Comparison of ENCODE assay signal across 24 cellular contexts in the genomic region with DNA sequence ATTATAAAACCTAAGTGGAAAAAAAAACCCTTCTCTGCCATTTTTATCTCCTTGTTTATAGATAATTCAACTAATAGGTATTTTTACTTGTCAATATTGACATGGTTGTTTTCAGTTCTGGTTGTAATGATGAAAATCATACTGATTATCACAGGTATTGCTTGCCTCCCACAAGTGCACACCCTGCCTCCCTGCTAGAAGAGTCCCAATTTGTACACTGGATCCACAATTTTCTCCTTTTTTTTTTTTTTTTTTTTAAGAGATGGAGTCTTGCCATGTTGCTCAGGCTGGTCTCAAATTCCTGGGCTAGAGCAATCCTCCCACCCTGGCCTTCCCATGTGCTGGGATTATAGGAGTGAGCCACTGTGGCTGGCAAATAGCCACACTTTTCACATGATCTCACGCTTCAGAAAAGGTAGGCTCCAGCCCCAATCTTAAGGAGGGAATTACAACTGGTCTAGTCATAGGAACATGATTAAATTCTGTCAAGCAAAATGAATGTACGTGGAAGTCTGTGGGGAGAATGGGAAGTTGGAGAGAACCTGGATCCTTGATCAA. TPM values are rescaled to one million over a fixed set of nuclear protein-coding genes. Genes with fewer than 3 reads are reported as not detected.
A peak's percentile ranks its signal among the peaks of the same experiment; 100 is the strongest.
DNase-seq lines count a peak whose midpoint lies in the region; ATAC-seq, FAIRE-seq and TF ChIP-seq lines count a peak whose summit lies in the region.
"Had no signal": no experiment of that assay in that cellular context is flagged by ENCODE, and none has a peak within 500 bp of the region (broad histone marks: within the 10 kb centered on the region; RNA-seq: fewer than 3 reads in every experiment).

No MANE protein-coding gene starts in this region.

- in situ Hi-C loops in K562 (cut with MboI): no loop called here

- no peak overlapping the region for H3K4me2 ChIP-seq in K562 (ENCODE audit: insufficient read depth, low read length)

- H4K20me1 ChIP-seq in K562 (replicated peaks; ENCODE audit: control insufficient read depth, insufficient read depth, low read length): no peaks in the 10 kb centered on the region

- no peaks in the 10 kb centered on the region for H3K4me1 Mint-ChIP-seq in MCF 10A (ENCODE audit: insufficient read depth, unreplicated experiment)
- H3K4me1 Mint-ChIP-seq: CD14-positive monocyte, IgD-negative memory B cell had no signal

- H3K27ac ChIP-seq in K562 (ENCODE audit: extremely low read depth, low read depth, low read length): no peak overlapping the region
- H3K27ac ChIP-seq: pancreas, right lobe of liver had no signal

- no peaks in the 10 kb centered on the region for H3K27me3 ChIP-seq in K562 (ENCODE audit: control insufficient read depth in 2 of 2, insufficient read depth in 2 of 2, low read length in 2 of 2)
- H3K27me3 ChIP-seq: pancreas, right lobe of liver had no signal

- ATAC-seq in K562: no peak
- ATAC-seq: activated naive CD4-positive, alpha-beta T cell treated with anti-CD3 and anti-CD28 coated beads, Interleukin-2, amount 50 U/mL, for 72 hours; effector memory CD8-positive, alpha-beta T cell; pancreas; right lobe of liver had no signal

- 19% methylated on average over 2 of the region's 2 CpGs for WGBS in K562 (ENCODE audit: insufficient coverage, low coverage, missing lambda C conversion rate)

- BruUV-seq in K562 (replicated peaks; lab: Mats Ljungman, UMichigan) (no TSS peak), MCF 10A (replicated peaks; lab: Mats Ljungman, UMichigan) (no TSS peak)

- CTCF ChIA-PET in K562 (lab: Yijun Ruan, JAX; ENCODE audit: low intra/inter-chr PET ratio): no interaction called here
- CTCF ChIA-PET in MCF 10A (lab: Yijun Ruan, JAX): no interaction called here

- H3K27ac Mint-ChIP-seq in MCF 10A (ENCODE audit: low read depth, unreplicated experiment): no peak overlapping the region
- H3K27ac Mint-ChIP-seq: activated naive CD4-positive, alpha-beta T cell treated with anti-CD3 and anti-CD28 coated beads, Interleukin-2, amount 50 U/mL, for 72 hours; CD14-positive monocyte; effector memory CD8-positive, alpha-beta T cell; IgD-negative memory B cell had no signal

- POLR2A ChIA-PET in K562 (lab: Yijun Ruan, JAX): interaction anchor here (0.8 to 2.4 kb wide), 3 partner anchors 11 to 14 kb away, joined by 3 to 6 read pairs (median 4); a partner anchor contains a TSS
- POLR2A ChIA-PET in MCF 10A (lab: Yijun Ruan, JAX): no interaction called here

- peaks cover 31% of the 10 kb centered on the region for H3K27me3 Mint-ChIP-seq in MCF 10A (ENCODE audit: insufficient read depth, unreplicated experiment)

- TF ChIP-seq POLR2A in K562 (conservative IDR thresholded peaks at IDR 0.05): no peak

- H3K9me3 ChIP-seq in K562 (replicated peaks; ENCODE audit: control insufficient read depth, insufficient read depth, low read depth, low read length): no peaks in the 10 kb centered on the region
- H3K9me3 ChIP-seq: pancreas, right lobe of liver had no signal

- 0 out of 2 replicates have a peak overlapping the region, but pooled peaks have one; percentile 41 for H2AFZ ChIP-seq in K562 (ENCODE audit: low read depth, low read length)

- no peaks in the 10 kb centered on the region for H3K36me3 Mint-ChIP-seq in MCF 10A (ENCODE audit: insufficient read depth, unreplicated experiment)
- H3K36me3 Mint-ChIP-seq: CD14-positive monocyte, IgD-negative memory B cell had no signal

- FAIRE-seq in K562 (lab: Jason Lieb, UNC): no peak
- FAIRE-seq: H54 had no signal

- TF ChIP-seq CTCF in K562 (IDR thresholded peaks at IDR 0.05 in 2 of 3, conservative IDR thresholded peaks at IDR 0.05 in 1 of 3; ENCODE audit: insufficient read depth in 2 of 3, low read depth in 1 of 3, low read length in 3 of 3): no peak
- TF ChIP-seq CTCF in MCF 10A (IDR thresholded peaks at IDR 0.05; ENCODE audit: unreplicated experiment): no peak

- no peaks in the 10 kb centered on the region for H3K9me1 ChIP-seq in K562 (ENCODE audit: control insufficient read depth, insufficient read depth, low read length)

- H3K4me1 ChIP-seq in K562 (replicated peaks in 1 of 2; ENCODE audit: control insufficient read depth in 2 of 2, insufficient read depth in 2 of 2, low read length in 2 of 2): no peaks in the 10 kb centered on the region
- H3K4me1 ChIP-seq: pancreas, right lobe of liver had no signal

- intact Hi-C loops in K562 (cut with micrococcal nuclease): no loop called here
- intact Hi-C loops in MCF 10A (cut with micrococcal nuclease): no loop called here

- DNase-seq in NCI-H1092 treated with DMSO at 0.1 percent for 48 hours (lab: John Stamatoyannopoulos, UW): peak; percentile 61
- DNase-seq in NCI-H1092 (lab: John Stamatoyannopoulos, UW): no peak
- peak; percentile 67 for DNase-seq in NCI-H2029 treated with DMSO at 0.1 percent for 48 hours (lab: John Stamatoyannopoulos, UW)
- DNase-seq in K562 (ENCODE audit: extremely low read depth in 1 of 4, low spot score in 3 of 4): no peak
- DNase-seq in renal cortical epithelial cell (ENCODE audit: low read depth): peak; percentile 4
- DNase-seq in D341Med (ENCODE audit: low spot score): no peak
- DNase-seq in DMS114 treated with DMSO at 0.1 percent for 48 hours (lab: John Stamatoyannopoulos, UW; ENCODE audit: unreplicated experiment): no peak
- DNase-seq in MCF 10A (ENCODE audit: unreplicated experiment): no peak
- DNase-seq: 8988T; activated T-cell treated with anti-CD3 and anti-CD28 coated beads for 4 hours; aorta; Calu3; caudate nucleus; cortex of kidney; effector memory CD8-positive, alpha-beta T cell; foreskin melanocyte; pancreas; right lobe of liver; Right ventricle myocardium superior; stimulated activated naive CD4-positive, alpha-beta T cell treated with Interleukin-2 at 50 U/mL for 16 hours had no signal

- no peak overlapping the region for H3K4me3 ChIP-seq in K562
- H3K4me3 ChIP-seq: pancreas, right lobe of liver had no signal

- H3K9ac ChIP-seq in K562 (ENCODE audit: insufficient read depth in 1 of 2, low read depth in 2 of 2, low read length in 2 of 2): no peak overlapping the region

- no peaks in the 10 kb centered on the region for H3K9me3 Mint-ChIP-seq in MCF 10A (ENCODE audit: unreplicated experiment)
- H3K9me3 Mint-ChIP-seq: activated naive CD4-positive, alpha-beta T cell treated with anti-CD3 and anti-CD28 coated beads, Interleukin-2, amount 50 U/mL, for 72 hours; effector memory CD8-positive, alpha-beta T cell; IgD-negative memory B cell had no signal

- no peak overlapping the region for H3K4me3 Mint-ChIP-seq in MCF 10A (ENCODE audit: unreplicated experiment)
- H3K4me3 Mint-ChIP-seq: CD14-positive monocyte; effector memory CD8-positive, alpha-beta T cell; IgD-negative memory B cell had no signal

- TF ChIP-seq EP300 in K562 (IDR thresholded peaks at IDR 0.05; ENCODE audit: low read length): no peak

- no peaks in the 10 kb centered on the region for H3K79me2 ChIP-seq in K562 (ENCODE audit: control insufficient read depth, insufficient read depth, low read length)

- no peak for TF ChIP-seq RAD21 in K562 (CRISPR knock-in tag; conservative IDR thresholded peaks at IDR 0.05 in 1 of 2, IDR thresholded peaks at IDR 0.05 in 1 of 2)

- H3K36me3 ChIP-seq in K562 (ENCODE audit: control insufficient read depth, insufficient read depth, low read length): no peaks in the 10 kb centered on the region
- H3K36me3 ChIP-seq: pancreas, right lobe of liver had no signal

RNA-seq across cellular contexts. Expression of a gene that starts 12.3 kb away (rescaled TPM):
- 3.7 and 10.2 TPM in 2 replicates for total RNA-seq in K562 (2011; cell fraction: chromatin; rRNA removed; ENCODE audit: low replicate concordance)
- 4.9 and 5.0 TPM in 2 replicates for total RNA-seq in K562 (2011; cell fraction: nucleolus; rRNA removed)
- 8.4 and 14.4 TPM in 2 replicates for total RNA-seq in K562 (2011; cell fraction: nucleoplasm; rRNA removed)
- total RNA-seq in K562 (2014; rRNA removed) (4.8 and 6.9 TPM in 2 replicates), K562 (2014; rRNA removed; fragmentation: Illumina TruSeq; extraction: Trizol) (6.3 and 7.1 TPM in 2 replicates), K562 (2015; rRNA removed; fragmentation: Illumina TruSeq; extraction: Trizol) (9.1 and 10.2 TPM in 2 replicates), K562 (2021) (3.7 and 4.6 TPM in 2 replicates), renal cortical epithelial cell (0.35 and 0.75 TPM in 2 replicates), MCF 10A (2022) (0.79 and 1.3 TPM in 2 replicates)
- polyA plus RNA-seq in K562 (2011; rRNA removed) (11.8 and 12.6 TPM in 2 replicates), K562 (2014; fragmentation: Illumina TruSeq; extraction: Trizol) (6.0 and 6.2 TPM in 2 replicates), K562 (2014; fragmentation: Nextera tagmentation; extraction: Ambion mirVana) (1 to 10 TPM; 2.0 to 2.5 TPM), K562 (2014; rRNA removed) (7.2 and 12.8 TPM in 2 replicates)
- polyA plus RNA-seq in K562 (2011; cell fraction: cytosol; rRNA removed): 3.5 and 5.8 TPM in 2 replicates
- 5.3 and 6.8 TPM in 2 replicates for polyA plus RNA-seq in K562 (2011; cell fraction: nucleus; rRNA removed)
- polyA plus RNA-seq in K562 (2012): 4.2 and 7.7 TPM in 2 replicates
- 2.4 and 3.8 TPM in 2 replicates for polyA minus RNA-seq in K562 (2011; rRNA and poly(A)+ RNA removed)
- polyA minus RNA-seq in K562 (2011; cell fraction: cytosol; rRNA and poly(A)+ RNA removed): 0.64 and 0.95 TPM in 2 replicates
- 4.8 and 9.9 TPM in 2 replicates for polyA minus RNA-seq in K562 (2011; cell fraction: nucleus; rRNA and poly(A)+ RNA removed)

RNA-seq across cellular contexts. Expression of a gene that starts 12.4 kb away (rescaled TPM):
- total RNA-seq in K562 (2011; cell fraction: chromatin; rRNA removed; ENCODE audit: low replicate concordance): 44.9 and 104 TPM in 2 replicates
- total RNA-seq in K562 (2011; cell fraction: nucleolus; rRNA removed): 22.5 and 30.1 TPM in 2 replicates
- 54.3 and 84.0 TPM in 2 replicates for total RNA-seq in K562 (2011; cell fraction: nucleoplasm; rRNA removed)
- total RNA-seq in K562 (2014; rRNA removed): 14.5 and 20.9 TPM in 2 replicates
- total RNA-seq in K562 (2014; rRNA removed; fragmentation: Illumina TruSeq; extraction: Trizol): 26.1 and 27.0 TPM in 2 replicates
- total RNA-seq in K562 (2015; rRNA removed; fragmentation: Illumina TruSeq; extraction: Trizol): 22.2 and 25.6 TPM in 2 replicates
- 24.0 and 27.7 TPM in 2 replicates for total RNA-seq in K562 (2021)
- 48.1 and 55.2 TPM in 2 replicates for polyA plus RNA-seq in K562 (2011; rRNA removed)
- polyA plus RNA-seq in K562 (2011; cell fraction: cytosol; rRNA removed): 33.9 and 42.2 TPM in 2 replicates
- 106 and 128 TPM in 2 replicates for polyA plus RNA-seq in K562 (2011; cell fraction: nucleus; rRNA removed)
- 24.4 and 26.4 TPM in 2 replicates for polyA plus RNA-seq in K562 (2012)
- 20.4 and 21.2 TPM in 2 replicates for polyA plus RNA-seq in K562 (2014; fragmentation: Illumina TruSeq; extraction: Trizol)
- polyA plus RNA-seq in K562 (2014; fragmentation: Nextera tagmentation; extraction: Ambion mirVana): 10 to 100 TPM; 56.5 to 68.6 TPM
- 25.5 and 32.7 TPM in 2 replicates for polyA plus RNA-seq in K562 (2014; rRNA removed)
- 48.9 and 76.1 TPM in 2 replicates for polyA minus RNA-seq in K562 (2011; rRNA and poly(A)+ RNA removed)
- polyA minus RNA-seq in K562 (2011; cell fraction: cytosol; rRNA and poly(A)+ RNA removed): 10.2 and 17.9 TPM in 2 replicates
- 19.3 and 39.9 TPM in 2 replicates for polyA minus RNA-seq in K562 (2011; cell fraction: nucleus; rRNA and poly(A)+ RNA removed)
- 16.7 and 20.1 TPM in 2 replicates for total RNA-seq in renal cortical epithelial cell
- total RNA-seq in MCF 10A (2022): 42.8 and 51.7 TPM in 2 replicates

RNA-seq across cellular contexts. Expression of a gene that starts 14.8 kb away (rescaled TPM):
- 25.9 and 85.9 TPM in 2 replicates for total RNA-seq in K562 (2011; cell fraction: chromatin; rRNA removed; ENCODE audit: low replicate concordance)
- 15.2 and 18.6 TPM in 2 replicates for total RNA-seq in K562 (2011; cell fraction: nucleolus; rRNA removed)
- total RNA-seq in K562 (2011; cell fraction: nucleoplasm; rRNA removed): 37.9 and 64.3 TPM in 2 replicates
- total RNA-seq in K562 (2014; rRNA removed) (31.0 and 31.5 TPM in 2 replicates), K562 (2014; rRNA removed; fragmentation: Illumina TruSeq; extraction: Trizol) (47.2 and 51.7 TPM in 2 replicates), K562 (2015; rRNA removed; fragmentation: Illumina TruSeq; extraction: Trizol) (43.5 and 46.0 TPM in 2 replicates), K562 (2021) (55.3 and 55.5 TPM in 2 replicates), renal cortical epithelial cell (28.3 and 48.9 TPM in 2 replicates), MCF 10A (2022) (27.2 and 34.9 TPM in 2 replicates)
- polyA plus RNA-seq in K562 (2011; rRNA removed) (39.2 and 45.9 TPM in 2 replicates), K562 (2014; fragmentation: Illumina TruSeq; extraction: Trizol) (73.1 and 88.9 TPM in 2 replicates), K562 (2014; fragmentation: Nextera tagmentation; extraction: Ambion mirVana) (10 to 100 TPM; 23.9 to 24.0 TPM), K562 (2014; rRNA removed) (55.4 and 55.7 TPM in 2 replicates)
- 10.6 and 21.2 TPM in 2 replicates for polyA plus RNA-seq in K562 (2011; cell fraction: cytosol; rRNA removed)
- polyA plus RNA-seq in K562 (2011; cell fraction: nucleus; rRNA removed): 28.4 and 50.3 TPM in 2 replicates
- 57.5 and 65.6 TPM in 2 replicates for polyA plus RNA-seq in K562 (2012)
- 33.4 and 40.6 TPM in 2 replicates for polyA minus RNA-seq in K562 (2011; rRNA and poly(A)+ RNA removed)
- polyA minus RNA-seq in K562 (2011; cell fraction: cytosol; rRNA and poly(A)+ RNA removed): 16.5 and 19.0 TPM in 2 replicates
- polyA minus RNA-seq in K562 (2011; cell fraction: nucleus; rRNA and poly(A)+ RNA removed): 12.7 and 27.4 TPM in 2 replicates

RNA-seq across cellular contexts. Expression of a gene that starts 37.1 kb away (rescaled TPM):
- 17.5 and 28.0 TPM in 2 replicates for total RNA-seq in K562 (2011; cell fraction: chromatin; rRNA removed; ENCODE audit: low replicate concordance)
- 25.8 and 28.7 TPM in 2 replicates for total RNA-seq in K562 (2011; cell fraction: nucleolus; rRNA removed)
- total RNA-seq in K562 (2011; cell fraction: nucleoplasm; rRNA removed): 29.4 and 46.3 TPM in 2 replicates
- total RNA-seq in K562 (2014; rRNA removed): 43.5 and 47.6 TPM in 2 replicates
- total RNA-seq in K562 (2014; rRNA removed; fragmentation: Illumina TruSeq; extraction: Trizol): 37.2 and 40.8 TPM in 2 replicates
- 37.4 and 42.8 TPM in 2 replicates for total RNA-seq in K562 (2015; rRNA removed; fragmentation: Illumina TruSeq; extraction: Trizol)
- total RNA-seq in K562 (2021): 44.9 and 49.7 TPM in 2 replicates
- polyA plus RNA-seq in K562 (2011; rRNA removed): 23.2 and 32.6 TPM in 2 replicates
- 15.9 and 25.0 TPM in 2 replicates for polyA plus RNA-seq in K562 (2011; cell fraction: cytosol; rRNA removed)
- 14.4 and 18.9 TPM in 2 replicates for polyA plus RNA-seq in K562 (2011; cell fraction: nucleus; rRNA removed)
- 32.3 and 37.0 TPM in 2 replicates for polyA plus RNA-seq in K562 (2012)
- polyA plus RNA-seq in K562 (2014; fragmentation: Illumina TruSeq; extraction: Trizol): 33.2 and 36.3 TPM in 2 replicates
- polyA plus RNA-seq in K562 (2014; fragmentation: Nextera tagmentation; extraction: Ambion mirVana): 1 to 10 TPM; 7.7 to 9.7 TPM
- 34.8 and 42.3 TPM in 2 replicates for polyA plus RNA-seq in K562 (2014; rRNA removed)
- polyA minus RNA-seq in K562 (2011; rRNA and poly(A)+ RNA removed): 21.8 and 21.9 TPM in 2 replicates
- polyA minus RNA-seq in K562 (2011; cell fraction: cytosol; rRNA and poly(A)+ RNA removed): 16.1 and 16.3 TPM in 2 replicates
- 20.7 and 29.2 TPM in 2 replicates for polyA minus RNA-seq in K562 (2011; cell fraction: nucleus; rRNA and poly(A)+ RNA removed)
- 31.8 and 45.9 TPM in 2 replicates for total RNA-seq in renal cortical epithelial cell
- 25.3 and 26.3 TPM in 2 replicates for total RNA-seq in MCF 10A (2022)

RNA-seq across cellular contexts. Expression of a gene that starts 37.2 kb away (rescaled TPM):
- total RNA-seq in K562 (2011; cell fraction: chromatin; rRNA removed; ENCODE audit: low replicate concordance): 556 and 619 TPM in 2 replicates
- total RNA-seq in K562 (2011; cell fraction: nucleolus; rRNA removed): 297 and 303 TPM in 2 replicates
- 373 and 427 TPM in 2 replicates for total RNA-seq in K562 (2011; cell fraction: nucleoplasm; rRNA removed)
- 33.9 and 37.4 TPM in 2 replicates for total RNA-seq in K562 (2014; rRNA removed)
- total RNA-seq in K562 (2014; rRNA removed; fragmentation: Illumina TruSeq; extraction: Trizol): 19.9 and 22.2 TPM in 2 replicates
- 20.4 TPM in 2 replicates for total RNA-seq in K562 (2015; rRNA removed; fragmentation: Illumina TruSeq; extraction: Trizol)
- total RNA-seq in K562 (2021): 49.7 and 58.7 TPM in 2 replicates
- 77.2 and 85.6 TPM in 2 replicates for polyA plus RNA-seq in K562 (2011; rRNA removed)
- 33.4 and 42.3 TPM in 2 replicates for polyA plus RNA-seq in K562 (2011; cell fraction: cytosol; rRNA removed)
- polyA plus RNA-seq in K562 (2011; cell fraction: nucleus; rRNA removed): 811 and 959 TPM in 2 replicates
- polyA plus RNA-seq in K562 (2012): 30.5 and 38.0 TPM in 2 replicates
- polyA plus RNA-seq in K562 (2014; fragmentation: Illumina TruSeq; extraction: Trizol): 22.7 and 23.3 TPM in 2 replicates
- 1 to 10 TPM; 4.3 to 5.1 TPM for polyA plus RNA-seq in K562 (2014; fragmentation: Nextera tagmentation; extraction: Ambion mirVana)
- polyA plus RNA-seq in K562 (2014; rRNA removed): 61.2 and 71.8 TPM in 2 replicates
- 60.4 and 66.1 TPM in 2 replicates for polyA minus RNA-seq in K562 (2011; rRNA and poly(A)+ RNA removed)
- 23.3 and 36.5 TPM in 2 replicates for polyA minus RNA-seq in K562 (2011; cell fraction: cytosol; rRNA and poly(A)+ RNA removed)
- 221 and 226 TPM in 2 replicates for polyA minus RNA-seq in K562 (2011; cell fraction: nucleus; rRNA and poly(A)+ RNA removed)
- 7.1 and 27.5 TPM in 2 replicates for total RNA-seq in renal cortical epithelial cell
- total RNA-seq in MCF 10A (2022): 65.4 and 80.6 TPM in 2 replicates

Comparison
In these comparisons a context has a peak if more than half of its experiments do, and no peak if none do; other contexts are left out.
1. DNase-seq: peak in NCI-H1092 treated with DMSO at 0.1 percent for 48 hours (single experiment), NCI-H2029 treated with DMSO at 0.1 percent for 48 hours (single experiment) and renal cortical epithelial cell (single experiment); none in NCI-H1092 (single experiment), K562 (0 of 4), D341Med (single experiment), DMS114 treated with DMSO at 0.1 percent for 48 hours (single experiment) and MCF 10A (single experiment).